Comparison of ENCODE assay signal across 8 cellular contexts in the genomic region with DNA sequence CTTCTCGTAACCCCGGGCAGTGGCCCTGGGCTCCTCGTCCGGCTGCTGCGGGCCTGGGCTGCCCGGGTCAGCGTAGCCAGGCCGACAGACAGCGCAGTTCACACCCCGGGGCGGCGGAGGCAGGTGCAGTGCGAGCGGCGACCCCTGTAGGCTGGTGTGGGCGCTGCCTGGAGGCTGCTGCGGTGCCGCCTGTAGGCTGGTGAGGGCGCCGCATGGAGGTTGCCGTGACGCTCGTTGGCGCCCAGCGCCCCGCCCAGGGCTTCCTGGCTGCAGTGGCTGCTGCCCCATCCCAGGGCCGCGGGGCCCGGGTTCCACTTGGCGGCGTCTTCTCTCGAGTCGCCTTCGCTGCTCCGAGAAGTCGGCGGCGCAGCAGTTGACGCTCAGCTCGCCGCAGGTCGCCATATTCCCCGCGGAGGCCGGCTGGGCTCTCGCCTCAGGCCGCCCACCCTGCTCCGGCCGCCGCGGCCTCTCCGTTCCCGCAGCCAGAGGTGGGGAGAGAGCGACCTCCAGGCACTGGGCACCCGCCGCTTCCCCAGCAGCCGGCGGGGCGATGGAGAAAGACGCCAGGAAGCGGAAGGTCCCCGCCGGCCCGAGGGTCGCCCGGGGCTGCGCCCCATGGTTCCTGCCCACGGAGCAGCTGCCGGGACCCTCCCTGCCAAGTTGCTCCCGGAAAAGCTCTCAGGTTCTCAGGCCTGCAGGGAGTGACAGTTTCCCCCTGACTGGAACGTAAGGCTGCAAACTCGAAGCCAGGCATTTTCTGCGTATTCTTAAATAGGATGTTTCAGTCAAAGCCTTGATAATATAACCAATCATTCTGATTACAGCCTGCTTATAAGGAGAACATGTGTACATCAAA. TPM values are rescaled to one million over a fixed set of nuclear protein-coding genes. Genes with fewer than 3 reads are reported as not detected.
DNase-seq lines count a peak whose midpoint lies in the region; ATAC-seq, FAIRE-seq and TF ChIP-seq lines count a peak whose summit lies in the region.
"Not testable (repeated sequence)": the region's sequence is repeated elsewhere in the genome, so short reads cannot be mapped to it uniquely, and the experiment has no call there.

A gene (plus strand): TSS at position 256 of the 856 bp plus-strand sequence. CDS start 5,533 bp downstream, outside the sequence.

- WGBS in heart left ventricle, 4 donors = no CpG with 5 or more reads among the region's 73 CpGs

- H3K27me3 Mint-ChIP-seq in activated CD4-positive, alpha-beta T cell treated with anti-CD3 and anti-CD28 coated beads for 36 hours = not testable (repeated sequence)

- not testable (repeated sequence) for H3K9me3 Mint-ChIP-seq in activated CD4-positive, alpha-beta T cell treated with anti-CD3 and anti-CD28 coated beads for 36 hours (ENCODE audit: low read depth)

- ATAC-seq in GM19395 (IDR thresholded peaks at IDR 0.05; ENCODE audit: unreplicated experiment) (peak; percentile 89), GM21737 (IDR thresholded peaks at IDR 0.05; ENCODE audit: unreplicated experiment) (peak; percentile 99), HG02973 (IDR thresholded peaks at IDR 0.05; ENCODE audit: unreplicated experiment) (peak; percentile 98), HG03439 (IDR thresholded peaks at IDR 0.05; ENCODE audit: unreplicated experiment) (peak; percentile 95), heart left ventricle (peak; percentile 91 to 99 (median 99)), sciatic nerve (peak; percentile 93)
- peak; percentile 100 for ATAC-seq in activated CD4-positive, alpha-beta T cell treated with anti-CD3 and anti-CD28 coated beads for 36 hours

- not testable (repeated sequence) for TF ChIP-seq CTCF in heart left ventricle (IDR thresholded peaks at IDR 0.05)

- not testable (repeated sequence) for H3K4me1 Mint-ChIP-seq in activated CD4-positive, alpha-beta T cell treated with anti-CD3 and anti-CD28 coated beads for 36 hours

- H3K27ac Mint-ChIP-seq in activated CD4-positive, alpha-beta T cell treated with anti-CD3 and anti-CD28 coated beads for 36 hours = not testable (repeated sequence)

- H3K36me3 Mint-ChIP-seq in activated CD4-positive, alpha-beta T cell treated with anti-CD3 and anti-CD28 coated beads for 36 hours (ENCODE audit: low read depth) = not testable (repeated sequence)

- not testable (repeated sequence) for H3K4me3 ChIP-seq in heart left ventricle

- H3K36me3 ChIP-seq in heart left ventricle = not testable (repeated sequence)

- not testable (repeated sequence) for H3K4me3 Mint-ChIP-seq in activated CD4-positive, alpha-beta T cell treated with anti-CD3 and anti-CD28 coated beads for 36 hours

- TF ChIP-seq POLR2A in heart left ventricle (IDR thresholded peaks at IDR 0.05) = not testable (repeated sequence)

- CTCF ChIA-PET in activated CD4-positive, alpha-beta T cell treated with anti-CD3 and anti-CD28 coated beads for 36 hours (lab: Charles Lee) = not testable (repeated sequence)

- not testable (repeated sequence) for H3K27ac ChIP-seq in heart left ventricle

- POLR2A ChIA-PET in activated CD4-positive, alpha-beta T cell treated with anti-CD3 and anti-CD28 coated beads for 36 hours (lab: Charles Lee) = not testable (repeated sequence)

- DNase-seq in GM18507 (ENCODE audit: extremely low spot score, insufficient read length, low read depth); activated CD4-positive, alpha-beta T cell treated with anti-CD3 and anti-CD28 coated beads for 36 hours; heart left ventricle; sciatic nerve (ENCODE audit: low spot score): not testable (repeated sequence)

- H3K27me3 ChIP-seq in heart left ventricle = not testable (repeated sequence)

- peak; percentile 84 for FAIRE-seq in GM18507 (lab: Jason Lieb, UNC)

- H3K9me3 ChIP-seq in heart left ventricle = not testable (repeated sequence)

- not testable (repeated sequence) for H3K4me1 ChIP-seq in heart left ventricle

- intact Hi-C loops in activated CD4-positive, alpha-beta T cell treated with anti-CD3 and anti-CD28 coated beads for 36 hours (cut with DNase I, micrococcal nuclease); heart left ventricle (cut with DNase I); sciatic nerve (cut with DNase I): not testable (repeated sequence)

RNA-seq across cellular contexts. Expression of the gene that starts here (rescaled TPM):
- 1 to 10 TPM; 1.2 to 2.5 TPM for total RNA-seq in activated CD4-positive, alpha-beta T cell treated with anti-CD3 and anti-CD28 coated beads for 36 hours
- 1 to 10 TPM in 2 of 9 donors, under 1 TPM in 3, not detected in 4; 0.47 to 2.2 (median 0.70) TPM for total RNA-seq in heart left ventricle
- polyA plus RNA-seq in heart left ventricle = 1 to 10 TPM in 1 of 2 donors, not detected in 1; 4.0 TPM
- total RNA-seq in sciatic nerve = 9.0 TPM
